In genomic region chr2:41414486-41415230, GRCh38 we compare ENCODE assay signal across 8 cellular contexts.
DNase-seq lines count a peak whose midpoint lies in the region; ATAC-seq and TF ChIP-seq lines count a peak whose summit lies in the region.

No MANE protein-coding gene starts in this region.

- peak; percentile 84 for ATAC-seq in GM21526 (IDR thresholded peaks at IDR 0.05; ENCODE audit: low FRiP score, unreplicated experiment)

- H3K4me2 ChIP-seq in KMS-11 = no peak overlapping the region

- no peak overlapping the region for H2AFZ ChIP-seq in KMS-11 (ENCODE audit: low read depth)

- no peak overlapping the region for H3K27ac Mint-ChIP-seq in activated CD4-positive, alpha-beta memory T cell treated with anti-CD3 and anti-CD28 coated beads for 36 hours

- CTCF ChIA-PET in activated CD4-positive, alpha-beta memory T cell treated with anti-CD3 and anti-CD28 coated beads for 36 hours (lab: Charles Lee) = no interaction called here

- POLR2A ChIA-PET in activated CD4-positive, alpha-beta memory T cell treated with anti-CD3 and anti-CD28 coated beads for 36 hours (lab: Charles Lee) = no interaction called here

- H3K79me2 ChIP-seq in KMS-11 (ENCODE audit: insufficient read depth, low read depth) = no peaks in the 10 kb centered on the region

- H3K27me3 ChIP-seq in KMS-11 (ENCODE audit: insufficient read depth, low read depth) (no peaks in the 10 kb centered on the region), left ventricle myocardium inferior (ENCODE audit: low read depth) (no peaks in the 10 kb centered on the region)

- DNase-seq in GM03348 (ENCODE audit: low spot score) = peak; percentile 16
- peak; percentile 12 for DNase-seq in SK-N-MC (ENCODE audit: low read depth, low spot score)
- DNase-seq in left ventricle myocardium inferior = no peak
- no peak for DNase-seq in activated CD4-positive, alpha-beta memory T cell treated with anti-CD3 and anti-CD28 coated beads for 36 hours
- no peak for DNase-seq in activated effector memory CD4-positive, alpha-beta T cell treated with anti-CD3 and anti-CD28 coated beads, Interleukin-2, amount 50 U/mL, for 16 hours
- DNase-seq in cerebellum (ENCODE audit: low spot score) = no peak

- H3K9me3 ChIP-seq in SK-N-MC (ENCODE audit: low read depth, low read length) (no peaks in the 10 kb centered on the region), left ventricle myocardium inferior (replicated peaks) (peaks cover 5% of the 10 kb centered on the region)

- TF ChIP-seq CTCF in KMS-11 (conservative IDR thresholded peaks at IDR 0.05; ENCODE audit: low read depth, low read length) = peak; percentile 86
- TF ChIP-seq CTCF in left ventricle myocardium inferior (IDR thresholded peaks at IDR 0.05; ENCODE audit: borderline replicate concordance) = peak; percentile 67

- no peaks in the 10 kb centered on the region for H3K4me1 Mint-ChIP-seq in activated CD4-positive, alpha-beta memory T cell treated with anti-CD3 and anti-CD28 coated beads for 36 hours (ENCODE audit: low read depth)

- H3K27me3 Mint-ChIP-seq in activated CD4-positive, alpha-beta memory T cell treated with anti-CD3 and anti-CD28 coated beads for 36 hours = no peaks in the 10 kb centered on the region

- H3K36me3 ChIP-seq in KMS-11 (ENCODE audit: insufficient read depth) (no peaks in the 10 kb centered on the region), SK-N-MC (ENCODE audit: insufficient read depth, low read length) (no peaks in the 10 kb centered on the region), left ventricle myocardium inferior (no peaks in the 10 kb centered on the region)

- no peak overlapping the region for H3K4me3 ChIP-seq in KMS-11 (IDR thresholded peaks at IDR 0.05; ENCODE audit: insufficient read depth, low read depth, low read length)
- no peak overlapping the region for H3K4me3 ChIP-seq in SK-N-MC
- H3K4me3 ChIP-seq in left ventricle myocardium inferior = no peak overlapping the region

- H3K9ac ChIP-seq in KMS-11 (no peak overlapping the region), SK-N-MC (ENCODE audit: insufficient read length) (no peak overlapping the region)

- H3K27ac ChIP-seq in KMS-11 (no peak overlapping the region), SK-N-MC (no peak overlapping the region), left ventricle myocardium inferior (replicated peaks) (peak overlapping the region; percentile 41)

- H3K4me1 ChIP-seq in KMS-11 (ENCODE audit: low read depth, poor library complexity, severe bottlenecking) (no peaks in the 10 kb centered on the region), left ventricle myocardium inferior (peaks cover under 1% of the 10 kb centered on the region)

- intact Hi-C loops in left ventricle myocardium inferior (cut with micrococcal nuclease) = loop anchor here (5.0 to 10.0 kb wide), 2 partner anchors 283 to 370 kb away; no protein-coding TSS in a partner anchor
- intact Hi-C loops in activated CD4-positive, alpha-beta memory T cell treated with anti-CD3 and anti-CD28 coated beads for 36 hours (cut with micrococcal nuclease) = loop anchor here (5.0 kb wide), 1 partner anchor 368 kb away; no protein-coding TSS in a partner anchor

- no peaks in the 10 kb centered on the region for H4K20me1 ChIP-seq in KMS-11 (ENCODE audit: insufficient read depth)

- H3K4me3 Mint-ChIP-seq in activated CD4-positive, alpha-beta memory T cell treated with anti-CD3 and anti-CD28 coated beads for 36 hours = no peak overlapping the region

- H3K36me3 Mint-ChIP-seq in activated CD4-positive, alpha-beta memory T cell treated with anti-CD3 and anti-CD28 coated beads for 36 hours = no peaks in the 10 kb centered on the region

- H3K9me3 Mint-ChIP-seq in activated CD4-positive, alpha-beta memory T cell treated with anti-CD3 and anti-CD28 coated beads for 36 hours = no peaks in the 10 kb centered on the region

Comparison
In these comparisons a context has a peak if more than half of its experiments do, and no peak if none do; other contexts are left out.
1. DNase-seq: peak in GM03348 (single experiment) and SK-N-MC (single experiment); none in left ventricle myocardium inferior (single experiment), activated CD4-positive, alpha-beta memory T cell treated with anti-CD3 and anti-CD28 coated beads for 36 hours (single experiment), activated effector memory CD4-positive, alpha-beta T cell treated with anti-CD3 and anti-CD28 coated beads, Interleukin-2, amount 50 U/mL, for 16 hours (single experiment) and cerebellum (single experiment).